ENCODE assay signal across 9 cellular contexts in genomic region chr1:244559561-244559960, GRCh38.
"Had no signal": no experiment of that assay in that cellular context is flagged by ENCODE, and none has a peak within 500 bp of the region (broad histone marks: within the 10 kb centered on the region; RNA-seq: fewer than 3 reads in every experiment).

No MANE protein-coding gene starts in this region.

- H3K36me3 ChIP-seq: HAP-1 had no signal

- H3K4me3 Mint-ChIP-seq: HFFc6 had no signal

- H3K27ac ChIP-seq: GM23248 had no signal

- H3K27me3 Mint-ChIP-seq: IgD-negative memory B cell had no signal

- H2AFZ ChIP-seq: GM23248 had no signal

- H3K4me1 ChIP-seq: HAP-1 had no signal

- ATAC-seq: HCT116 had no signal

- DNase-seq: GM23248, GOT3, H7, HFFc6, KBM-7 had no signal

- H3K9me3 ChIP-seq: HAP-1 had no signal

- FAIRE-seq: HTR-8/SVneo had no signal

- H3K9ac ChIP-seq: GM23248 had no signal

- H3K4me3 ChIP-seq: GM23248, HAP-1 had no signal

- H3K36me3 Mint-ChIP-seq: IgD-negative memory B cell had no signal

- H3K4me1 Mint-ChIP-seq: IgD-negative memory B cell had no signal

- H3K27ac Mint-ChIP-seq: HFFc6, IgD-negative memory B cell had no signal
